23 cellular contexts compared by ENCODE assay signal in the genomic region with DNA sequence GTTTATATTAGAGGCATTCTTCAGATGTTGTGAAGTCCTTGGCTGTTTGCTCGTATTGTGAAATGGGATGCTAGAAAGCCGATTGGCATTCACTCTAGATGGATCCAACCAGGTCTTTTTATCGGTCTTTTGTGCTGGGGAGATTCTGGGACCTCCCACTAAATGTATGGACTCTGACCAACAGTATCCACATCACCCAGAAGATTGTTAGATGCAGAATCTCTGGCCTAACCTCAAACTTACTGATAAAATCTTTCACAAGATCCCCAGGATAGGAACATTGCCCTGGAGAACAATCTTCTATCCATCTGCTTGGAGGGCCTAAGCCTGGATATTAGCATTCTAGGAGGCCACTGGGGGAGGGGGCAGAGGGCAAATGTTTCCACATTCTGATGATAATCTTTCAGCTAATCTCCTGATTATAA.
"Had no signal": no experiment of that assay in that cellular context is flagged by ENCODE, and none has a peak within 500 bp of the region (broad histone marks: within the 10 kb centered on the region; RNA-seq: fewer than 3 reads in every experiment).

No MANE protein-coding gene starts in this region.

- H3K4me2 ChIP-seq: hepatocyte had no signal

- H3K27me3 ChIP-seq: esophagus muscularis mucosa, hepatocyte, sigmoid colon, spleen, thyroid gland had no signal

- H3K4me1 Mint-ChIP-seq: activated naive CD8-positive, alpha-beta T cell treated with anti-CD3 and anti-CD28 coated beads for 36 hours; memory B cell; naive B cell had no signal

- H3K27ac Mint-ChIP-seq: activated naive CD8-positive, alpha-beta T cell treated with anti-CD3 and anti-CD28 coated beads for 36 hours; memory B cell; naive B cell; T-helper 1 cell treated with Interleukin-12 subunit alpha and Interleukin-12 subunit beta and Interleukin-4 antibody, amounts not matched to agents 30 μg/mL and 1 μg/mL, for 36 hours had no signal

- ATAC-seq: left colon; stimulated activated naive CD8-positive, alpha-beta T cell treated with anti-CD3 and anti-CD28 coated beads, Interleukin-15, Interleukin-2, amounts not matched to agents 100 U/mL and 50 U/mL, for 24 hours had no signal

- H3K36me3 ChIP-seq: esophagus muscularis mucosa, sigmoid colon, spleen, thyroid gland had no signal

- H3K27me3 Mint-ChIP-seq: activated naive CD8-positive, alpha-beta T cell treated with anti-CD3 and anti-CD28 coated beads for 36 hours; memory B cell; naive B cell had no signal

- H3K79me2 ChIP-seq: hepatocyte had no signal

- H3K27ac ChIP-seq: coronary artery, esophagus muscularis mucosa, hepatocyte, spleen, thyroid gland had no signal

- H3K9me3 Mint-ChIP-seq: activated naive CD8-positive, alpha-beta T cell treated with anti-CD3 and anti-CD28 coated beads for 36 hours; T-helper 1 cell treated with Interleukin-12 subunit alpha and Interleukin-12 subunit beta and Interleukin-4 antibody, amounts not matched to agents 30 μg/mL and 1 μg/mL, for 36 hours had no signal

- H3K4me1 ChIP-seq: spleen, thyroid gland had no signal

- H3K4me3 ChIP-seq: coronary artery, esophagus muscularis mucosa, hepatocyte, sigmoid colon, spleen, thyroid gland had no signal

- H3K36me3 Mint-ChIP-seq: activated naive CD8-positive, alpha-beta T cell treated with anti-CD3 and anti-CD28 coated beads for 36 hours; memory B cell had no signal

- H3K4me3 Mint-ChIP-seq: activated naive CD8-positive, alpha-beta T cell treated with anti-CD3 and anti-CD28 coated beads for 36 hours; memory B cell; naive B cell; T-helper 1 cell treated with Interleukin-12 subunit alpha and Interleukin-12 subunit beta and Interleukin-4 antibody, amounts not matched to agents 30 μg/mL and 1 μg/mL, for 36 hours had no signal

- H3K9me3 ChIP-seq: sigmoid colon, thyroid gland had no signal

- DNase-seq: activated CD4-positive, alpha-beta T cell treated with anti-CD3 and anti-CD28 coated beads for 4 hours; activated CD4-positive, alpha-beta T cell treated with anti-CD3 and anti-CD28 coated beads, Interleukin-2, amount 50 U/mL, for 48 hours; activated CD4-positive, CD25-positive, alpha-beta regulatory T cell; activated CD8-positive, alpha-beta memory T cell treated with anti-CD3 and anti-CD28 coated beads, Interleukin-2, amount 50 U/mL, for 48 hours; activated naive CD4-positive, alpha-beta T cell treated with Interleukin-2 at 50 U/mL for 16 hours; activated naive CD8-positive, alpha-beta T cell treated with anti-CD3 and anti-CD28 coated beads for 36 hours; activated T-cell treated with anti-CD3 and anti-CD28 coated beads, Interleukin-2, amount 50 U/mL, for 48 hours; amniotic stem cell; islet precursor cell; left colon; naive B cell; nucleus accumbens; sigmoid colon; spleen; stimulated activated CD4-positive, alpha-beta T cell treated with anti-CD3 and anti-CD28 coated beads, Interleukin-4, amount 100 ng/mL, for 1 hour; stimulated activated naive CD8-positive, alpha-beta T cell treated with anti-CD3 and anti-CD28 coated beads, Interleukin-15, Interleukin-2, amounts not matched to agents 100 U/mL and 50 U/mL, for 24 hours; T1000; thyroid gland had no signal
